Comparison of ENCODE assay signal across 1 cellular context in the genomic region with DNA sequence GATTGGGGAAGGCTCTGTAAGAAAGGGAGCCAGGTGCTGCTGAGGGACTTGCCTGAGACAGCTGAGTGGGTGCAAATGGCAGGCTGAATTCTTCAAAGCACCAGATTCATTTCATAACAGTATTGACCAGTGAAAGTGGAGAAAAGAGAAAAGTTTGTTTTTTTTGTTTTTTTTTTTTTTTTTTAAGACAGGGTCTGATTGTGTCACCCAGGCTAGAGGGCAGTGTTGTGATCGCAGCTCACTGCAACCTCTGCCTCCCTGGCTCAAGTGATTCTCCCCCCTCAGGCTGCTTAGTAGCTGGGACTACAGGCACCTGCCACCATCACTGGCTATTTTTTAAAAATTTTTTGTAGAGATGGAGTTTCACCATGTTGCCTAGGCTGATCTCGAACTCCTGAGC.
TF ChIP-seq lines count a peak whose summit lies in the region.

No MANE protein-coding gene starts in this region.

TF ChIP-seq in H1, 55 proteins besides CTCF, POLR2A, EP300 and RAD21 (continued from another document):
- TF ChIP-seq CEBPB (IDR thresholded peaks at IDR 0.05; ENCODE audit: low read depth, low read length) = no peak
- TF ChIP-seq, protein P1, sequence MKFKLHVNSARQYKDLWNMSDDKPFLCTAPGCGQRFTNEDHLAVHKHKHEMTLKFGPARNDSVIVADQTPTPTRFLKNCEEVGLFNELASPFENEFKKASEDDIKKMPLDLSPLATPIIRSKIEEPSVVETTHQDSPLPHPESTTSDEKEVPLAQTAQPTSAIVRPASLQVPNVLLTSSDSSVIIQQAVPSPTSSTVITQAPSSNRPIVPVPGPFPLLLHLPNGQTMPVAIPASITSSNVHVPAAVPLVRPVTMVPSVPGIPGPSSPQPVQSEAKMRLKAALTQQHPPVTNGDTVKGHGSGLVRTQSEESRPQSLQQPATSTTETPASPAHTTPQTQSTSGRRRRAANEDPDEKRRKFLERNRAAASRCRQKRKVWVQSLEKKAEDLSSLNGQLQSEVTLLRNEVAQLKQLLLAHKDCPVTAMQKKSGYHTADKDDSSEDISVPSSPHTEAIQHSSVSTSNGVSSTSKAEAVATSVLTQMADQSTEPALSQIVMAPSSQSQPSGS (IDR thresholded peaks at IDR 0.05; ENCODE audit: low read length) = no peak
- TF ChIP-seq CTBP2 (IDR thresholded peaks at IDR 0.05; ENCODE audit: borderline replicate concordance, insufficient read depth, insufficient read length, low read length) = no peak
